In genomic region chr11:112336356-112336886, GRCh38 we compare ENCODE assay signal across 24 cellular contexts.
DNase-seq lines count a peak whose midpoint lies in the region; ATAC-seq and TF ChIP-seq lines count a peak whose summit lies in the region.
"Had no signal": no experiment of that assay in that cellular context is flagged by ENCODE, and none has a peak within 500 bp of the region (broad histone marks: within the 10 kb centered on the region; RNA-seq: fewer than 3 reads in every experiment).

No MANE protein-coding gene starts in this region.

- H3K4me1 Mint-ChIP-seq in activated naive CD8-positive, alpha-beta T cell treated with anti-CD3 and anti-CD28 coated beads, Interleukin-2, amount 10 ng/mL, durations not matched to agents 7 days and 5 days = peaks cover under 1% of the 10 kb centered on the region
- H3K4me1 Mint-ChIP-seq in activated naive CD8-positive, alpha-beta T cell treated with anti-CD3 and anti-CD28 coated beads for 36 hours = no peaks in the 10 kb centered on the region
- no peaks in the 10 kb centered on the region for H3K4me1 Mint-ChIP-seq in endodermal cell
- H3K4me1 Mint-ChIP-seq: B cell had no signal

- H3K4me3 ChIP-seq in endodermal cell (ENCODE audit: low read length) (no peak overlapping the region), thyroid gland (replicated peaks in 1 of 3) (no peak overlapping the region)
- H3K4me3 ChIP-seq: A549; BLaER1 treated with 17β-estradiol and CSF1 and Interleukin-3, amounts not matched to agents 10 nM and 100 nM; GM12878 had no signal

- H3K36me3 Mint-ChIP-seq in activated naive CD8-positive, alpha-beta T cell treated with anti-CD3 and anti-CD28 coated beads, Interleukin-2, amount 10 ng/mL, durations not matched to agents 7 days and 5 days = no peaks in the 10 kb centered on the region
- H3K36me3 Mint-ChIP-seq in activated naive CD8-positive, alpha-beta T cell treated with anti-CD3 and anti-CD28 coated beads for 36 hours = peaks cover 9% of the 10 kb centered on the region
- no peaks in the 10 kb centered on the region for H3K36me3 Mint-ChIP-seq in endodermal cell (ENCODE audit: low read depth)

- H3K27me3 ChIP-seq in endodermal cell (ENCODE audit: control insufficient read depth, insufficient read depth, low read length, poor library complexity, severe bottlenecking) (no peaks in the 10 kb centered on the region), thyroid gland (no peaks in the 10 kb centered on the region)
- H3K27me3 ChIP-seq: BLaER1 treated with 17β-estradiol and CSF1 and Interleukin-3, amounts not matched to agents 10 nM and 100 nM had no signal

- intact Hi-C loops in thyroid gland (cut with DNase I) = no loop called here

- H3K9ac ChIP-seq in endodermal cell (ENCODE audit: extremely low read depth, low read length, poor library complexity, severe bottlenecking) = no peak overlapping the region
- H3K9ac ChIP-seq: BLaER1 treated with 17β-estradiol and CSF1 and Interleukin-3, amounts not matched to agents 10 nM and 100 nM had no signal

- WGBS in endodermal cell (ENCODE audit: insufficient coverage in 1 of 2, insufficient read length in 1 of 2), 2 experiments = 90 to 93% methylated on average over 4 to 5 of the region's 5 CpGs
- 40 to 47% methylated on average over 5 of the region's 5 CpGs for WGBS in thyroid gland, 2 donors

- DNase-seq in activated naive CD8-positive, alpha-beta T cell treated with anti-CD3 and anti-CD28 coated beads, Interleukin-2, amount 10 ng/mL, durations not matched to agents 7 days and 5 days = no peak
- no peak for DNase-seq in activated naive CD8-positive, alpha-beta T cell treated with anti-CD3 and anti-CD28 coated beads for 36 hours
- DNase-seq in endodermal cell (peak; percentile 14), islet precursor cell (peak; percentile 17), thyroid gland (peak; percentile 53 to 59), DMS153 treated with DMSO at 0.1 percent for 48 hours (lab: John Stamatoyannopoulos, UW; ENCODE audit: unreplicated experiment) (no peak)
- DNase-seq: AML-193; Caco-2; Calu3; CD4-positive, alpha-beta T cell; CD8-positive, alpha-beta T cell; DMS53; DMS79; DND-41; EL; GDM1 had no signal

- no peak for ATAC-seq in activated naive CD8-positive, alpha-beta T cell treated with anti-CD3 and anti-CD28 coated beads, Interleukin-2, amount 10 ng/mL, durations not matched to agents 7 days and 5 days (ENCODE audit: low read depth)
- ATAC-seq in GM19463 (IDR thresholded peaks at IDR 0.05; ENCODE audit: unreplicated experiment) = no peak
- ATAC-seq in activated CD4-positive, CD25-positive, alpha-beta regulatory T cell treated with anti-CD3 and anti-CD28 coated beads, Interleukin-2, amount 50 U/mL, for 24 hours = no peak
- ATAC-seq: A549; CD8-positive, alpha-beta T cell; GM12878 had no signal

- H3K4me1 ChIP-seq in endodermal cell (ENCODE audit: control insufficient read depth, insufficient read depth, low read length) = no peaks in the 10 kb centered on the region
- no peaks in the 10 kb centered on the region for H3K4me1 ChIP-seq in thyroid gland
- H3K4me1 ChIP-seq: A549, Caco-2 had no signal

- H3K27me3 Mint-ChIP-seq in activated naive CD8-positive, alpha-beta T cell treated with anti-CD3 and anti-CD28 coated beads, Interleukin-2, amount 10 ng/mL, durations not matched to agents 7 days and 5 days = no peaks in the 10 kb centered on the region
- H3K27me3 Mint-ChIP-seq in activated naive CD8-positive, alpha-beta T cell treated with anti-CD3 and anti-CD28 coated beads for 36 hours = no peaks in the 10 kb centered on the region
- peaks cover 10% of the 10 kb centered on the region for H3K27me3 Mint-ChIP-seq in endodermal cell (ENCODE audit: insufficient read depth)
- H3K27me3 Mint-ChIP-seq: B cell; CD4-positive, alpha-beta T cell had no signal

- H3K27ac Mint-ChIP-seq in activated naive CD8-positive, alpha-beta T cell treated with anti-CD3 and anti-CD28 coated beads, Interleukin-2, amount 10 ng/mL, durations not matched to agents 7 days and 5 days = peak overlapping the region; percentile 13
- H3K27ac Mint-ChIP-seq in activated naive CD8-positive, alpha-beta T cell treated with anti-CD3 and anti-CD28 coated beads for 36 hours = no peak overlapping the region
- H3K27ac Mint-ChIP-seq in endodermal cell = no peak overlapping the region
- H3K27ac Mint-ChIP-seq: B cell; CD4-positive, alpha-beta T cell; CD8-positive, alpha-beta T cell had no signal

- no peaks in the 10 kb centered on the region for H3K9me3 Mint-ChIP-seq in activated naive CD8-positive, alpha-beta T cell treated with anti-CD3 and anti-CD28 coated beads, Interleukin-2, amount 10 ng/mL, durations not matched to agents 7 days and 5 days
- H3K9me3 Mint-ChIP-seq in activated naive CD8-positive, alpha-beta T cell treated with anti-CD3 and anti-CD28 coated beads for 36 hours = no peaks in the 10 kb centered on the region
- H3K9me3 Mint-ChIP-seq in endodermal cell = peaks cover 3% of the 10 kb centered on the region
- H3K9me3 Mint-ChIP-seq: CD4-positive, alpha-beta T cell; CD8-positive, alpha-beta T cell had no signal

- no peaks in the 10 kb centered on the region for H3K9me3 ChIP-seq in endodermal cell (ENCODE audit: control insufficient read depth, low read length)
- H3K9me3 ChIP-seq in thyroid gland = no peaks in the 10 kb centered on the region
- H3K9me3 ChIP-seq: A549; BLaER1 treated with 17β-estradiol and CSF1 and Interleukin-3, amounts not matched to agents 10 nM and 100 nM; Caco-2 had no signal

- H3K36me3 ChIP-seq in endodermal cell (ENCODE audit: control insufficient read depth, insufficient read depth, low read length) (no peaks in the 10 kb centered on the region), thyroid gland (no peaks in the 10 kb centered on the region)
- H3K36me3 ChIP-seq: BLaER1 treated with 17β-estradiol and CSF1 and Interleukin-3, amounts not matched to agents 10 nM and 100 nM had no signal

- TF ChIP-seq CTCF in endodermal cell (conservative IDR thresholded peaks at IDR 0.05) (no peak), thyroid gland (IDR thresholded peaks at IDR 0.05) (no peak)

- H3K27ac ChIP-seq in endodermal cell (ENCODE audit: low read depth, low read length) (no peak overlapping the region), thyroid gland (no peak overlapping the region)
- H3K27ac ChIP-seq: 22Rv1; A549; BLaER1 treated with 17β-estradiol and CSF1 and Interleukin-3, amounts not matched to agents 10 nM and 100 nM; C4-2B had no signal

- H3K4me3 Mint-ChIP-seq in activated naive CD8-positive, alpha-beta T cell treated with anti-CD3 and anti-CD28 coated beads, Interleukin-2, amount 10 ng/mL, durations not matched to agents 7 days and 5 days = no peak overlapping the region
- H3K4me3 Mint-ChIP-seq in activated naive CD8-positive, alpha-beta T cell treated with anti-CD3 and anti-CD28 coated beads for 36 hours = no peak overlapping the region
- H3K4me3 Mint-ChIP-seq in endodermal cell = no peak overlapping the region
- H3K4me3 Mint-ChIP-seq: B cell; CD4-positive, alpha-beta T cell; CD8-positive, alpha-beta T cell had no signal

- POLR2A ChIA-PET in activated naive CD8-positive, alpha-beta T cell treated with anti-CD3 and anti-CD28 coated beads, Interleukin-2, amount 10 ng/mL, durations not matched to agents 7 days and 5 days (lab: Charles Lee) = no interaction called here

- no peak for TF ChIP-seq POLR2A in thyroid gland (IDR thresholded peaks at IDR 0.05)

Comparison
In these comparisons a context has a peak if more than half of its experiments do, and no peak if none do; other contexts are left out.
1. DNase-seq: peak in endodermal cell (single experiment), islet precursor cell (single experiment) and thyroid gland (2 of 2); none in activated naive CD8-positive, alpha-beta T cell treated with anti-CD3 and anti-CD28 coated beads, Interleukin-2, amount 10 ng/mL, durations not matched to agents 7 days and 5 days (single experiment), activated naive CD8-positive, alpha-beta T cell treated with anti-CD3 and anti-CD28 coated beads for 36 hours (single experiment) and DMS153 treated with DMSO at 0.1 percent for 48 hours (single experiment).